ENCODE assay signal across 11 cellular contexts in genomic region chr1:64163972-64164371, GRCh38. TPM values are rescaled to one million over a fixed set of nuclear protein-coding genes. Genes with fewer than 3 reads are reported as not detected.
A peak's percentile ranks its signal among the peaks of the same experiment; 100 is the strongest.
DNase-seq lines count a peak whose midpoint lies in the region; ATAC-seq and TF ChIP-seq lines count a peak whose summit lies in the region.
"Had no signal": no experiment of that assay in that cellular context is flagged by ENCODE, and none has a peak within 500 bp of the region (broad histone marks: within the 10 kb centered on the region; RNA-seq: fewer than 3 reads in every experiment).

No MANE protein-coding gene starts in this region.

- in situ Hi-C loops in brain microvascular endothelial cell (cut with HindIII; ENCODE audit: low pct_ligation_motif_present, low sequenced_read_pairs) (no loop called here), GM13976 (cut with MboI; ENCODE audit: low sequenced_read_pairs, unreplicated experiment) (no loop called here)

- DNase-seq in AG04450 (ENCODE audit: low read depth, low spot score) = no peak
- DNase-seq in HT1080 (ENCODE audit: low read depth) = peak; percentile 32
- no peak for DNase-seq in brain microvascular endothelial cell
- DNase-seq in kidney epithelial cell (ENCODE audit: low read depth) = no peak
- no peak for DNase-seq in GM13976 (ENCODE audit: low spot score)
- no peak for DNase-seq in NOMO-1 treated with dmso at 0.1 percent for 144 hours (lab: John Stamatoyannopoulos, UW; ENCODE audit: unreplicated experiment)
- no peak for DNase-seq in NAMALWA (ENCODE audit: low spot score)

- H3K9me3 ChIP-seq in AG04450 (ENCODE audit: control insufficient read depth, insufficient read depth, low read length) = no peaks in the 10 kb centered on the region

- no peak for ATAC-seq in GM21825 (IDR thresholded peaks at IDR 0.05; ENCODE audit: unreplicated experiment)

- POLR2A ChIA-PET in AG04450 (lab: Yijun Ruan, JAX) = interaction anchor here (0.7 kb wide), 1 partner anchor 27 kb away, joined by 3 read pairs; no protein-coding TSS in a partner anchor

- no peaks in the 10 kb centered on the region for H3K27me3 ChIP-seq in AG04450 (ENCODE audit: control insufficient read depth, insufficient read depth, low read length)
- no peaks in the 10 kb centered on the region for H3K27me3 ChIP-seq in brain microvascular endothelial cell (replicated peaks)
- H3K27me3 ChIP-seq in kidney epithelial cell (ENCODE audit: control insufficient read depth, insufficient read depth, low read length) = no peaks in the 10 kb centered on the region

- H3K27ac ChIP-seq in AG04450 (ENCODE audit: low read depth, low read length) (no peak overlapping the region), brain microvascular endothelial cell (no peak overlapping the region)

- peak; percentile 69 for TF ChIP-seq CTCF in AG04450 (IDR thresholded peaks at IDR 0.05; ENCODE audit: low read depth, low read length)
- peak; percentile 77 for TF ChIP-seq CTCF in brain microvascular endothelial cell (IDR thresholded peaks at IDR 0.05; ENCODE audit: low read depth, low read length, missing control alignments)
- peak; percentile 61 for TF ChIP-seq CTCF in kidney epithelial cell (IDR thresholded peaks at IDR 0.05; ENCODE audit: insufficient read depth, low read length, poor library complexity, severe bottlenecking)
- TF ChIP-seq CTCF in GM13976 (IDR thresholded peaks at IDR 0.05; ENCODE audit: borderline replicate concordance, control extremely low read depth, extremely low read depth, insufficient read depth, missing control alignments) = no peak

- no peak overlapping the region for H3K4me3 ChIP-seq in AG04450 (ENCODE audit: low read depth, low read length)
- H3K4me3 ChIP-seq in brain microvascular endothelial cell (ENCODE audit: low read depth, low read length) = no peak overlapping the region
- H3K4me3 ChIP-seq in kidney epithelial cell (ENCODE audit: low read depth, low read length) = no peak overlapping the region

- CTCF ChIA-PET in AG04450 (lab: Charles Lee) = interaction anchor here (0.6 to 2.6 kb wide), 23 partner anchors 9 to 606 kb away, joined by 3 to 17 read pairs (median 4); no protein-coding TSS in a partner anchor

- H3K36me3 ChIP-seq in brain microvascular endothelial cell (replicated peaks) (peaks cover 3% of the 10 kb centered on the region), kidney epithelial cell (ENCODE audit: control insufficient read depth, insufficient read depth, low read length) (peaks cover 1% of the 10 kb centered on the region)

RNA-seq across cellular contexts. Expression of gene UBE2U, which starts 39.5 kb away (rescaled TPM):
- not detected in 2 replicates for polyA plus RNA-seq in AG04450 (2011; rRNA removed)
- not detected in 2 replicates for polyA minus RNA-seq in AG04450 (2011; rRNA and poly(A)+ RNA removed)
- not detected in 2 replicates for total RNA-seq in HT1080 (2014; rRNA removed; shearing (Covaris generic))
- polyA plus RNA-seq in HT1080 (2015; cell fraction: cytosol; rRNA removed) = not detected in 2 replicates
- polyA plus RNA-seq in HT1080 (2015; cell fraction: nucleus; rRNA removed) = not detected in 2 replicates
- not detected in 2 replicates for total RNA-seq in kidney epithelial cell
- total RNA-seq: dermis microvascular lymphatic vessel endothelial cell; pulmonary artery endothelial cell; T-helper 2 cell treated with Interferon-gamma antibody and Interleukin-4, amounts not matched to agents 100 ng/mL and 5 ng/mL, for 36 hours had no signal
